Comparison of ENCODE assay signal across 17 cellular contexts in the genomic region with DNA sequence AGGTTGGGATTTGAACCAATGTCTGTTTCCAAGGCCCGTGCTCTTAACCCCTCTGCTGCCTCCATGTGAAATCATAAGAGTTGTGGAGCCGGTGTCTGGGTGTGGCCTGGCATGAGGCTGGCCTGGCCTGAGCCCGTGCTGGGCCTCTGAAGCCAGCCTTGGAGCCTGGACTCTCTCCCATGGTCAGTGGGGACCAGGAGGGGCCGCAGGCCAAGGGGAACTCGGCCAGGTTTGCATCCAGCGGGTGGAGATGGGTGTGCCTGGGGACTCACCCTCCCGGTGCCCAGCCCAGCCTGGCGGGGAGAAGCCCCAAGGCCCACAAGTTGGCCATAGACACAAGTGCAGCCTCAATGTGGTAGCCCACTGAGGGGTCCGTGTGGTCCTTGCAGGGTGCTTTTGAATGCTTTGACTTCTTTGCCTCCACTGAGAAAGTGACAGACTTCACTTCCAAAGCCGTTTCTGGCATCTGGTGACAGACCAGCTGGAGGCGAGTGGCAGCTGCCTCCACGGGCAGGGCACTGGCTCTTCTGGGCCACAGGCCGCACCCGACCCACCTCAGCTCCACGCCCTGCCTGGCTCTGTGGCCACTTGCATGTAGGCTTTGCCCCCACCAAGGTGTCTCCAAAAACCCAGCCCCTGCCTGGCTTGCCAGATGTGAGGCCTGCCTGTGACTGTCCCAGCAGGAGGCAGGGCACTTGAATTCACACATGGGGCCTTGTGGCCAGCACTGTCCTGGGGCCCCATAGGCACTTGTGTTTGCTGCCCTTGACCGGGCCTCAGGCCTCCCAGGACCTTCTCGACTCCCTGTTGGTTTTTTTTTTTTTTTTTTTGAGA. TPM values are rescaled to one million over a fixed set of nuclear protein-coding genes. Genes with fewer than 3 reads are reported as not detected.
"Had no signal": no experiment of that assay in that cellular context is flagged by ENCODE, and none has a peak within 500 bp of the region (broad histone marks: within the 10 kb centered on the region; RNA-seq: fewer than 3 reads in every experiment).

No MANE protein-coding gene starts in this region.

- H2AFZ ChIP-seq: neural progenitor cell, parathyroid adenoma had no signal

- H3K9me3 Mint-ChIP-seq: activated T-cell treated with anti-CD3 and anti-CD28 coated beads, Interleukin-2, amount 50 U/mL, for 4 hours; central memory CD8-positive, alpha-beta T cell; dendritic cell treated with granulocyte-macrophage colony-stimulating factor and Interleukin-4, amounts not matched to agents 40 ng/mL and 50 ng/mL, for 4 days; effector memory CD8-positive, alpha-beta T cell; immature natural killer cell; memory B cell; neural progenitor cell; stimulated activated memory B cell treated with anti-CD40 and anti-IgM and Interleukin-4, amounts not matched to agents 10 μg/mL and 1 μg/mL and 100 μg/mL, for 72 hours had no signal

- DNase-seq: activated CD4-positive, alpha-beta T cell treated with anti-CD3 and anti-CD28 coated beads, Interleukin-2, amount 50 U/mL, for 48 hours; activated CD4-positive, CD25-positive, alpha-beta regulatory T cell treated with anti-CD3 and anti-CD28 coated beads, Interleukin-2, amount 50 U/mL, for 72 hours; activated naive CD4-positive, alpha-beta T cell; activated T-cell treated with anti-CD3 and anti-CD28 coated beads, Interleukin-2, amount 50 U/mL, for 4 hours; effector memory CD8-positive, alpha-beta T cell; immature natural killer cell; T-helper 2 cell; tibial artery had no signal

- H3K9me3 ChIP-seq: tibial artery had no signal

- H3K27ac ChIP-seq: neural progenitor cell, parathyroid adenoma, tibial artery had no signal

- H3K4me3 ChIP-seq: neural progenitor cell, tibial artery had no signal

- ATAC-seq: activated T-cell treated with anti-CD3 and anti-CD28 coated beads, Interleukin-2, amount 50 U/mL, for 4 hours; effector memory CD8-positive, alpha-beta T cell; stimulated activated memory B cell treated with anti-CD40 and anti-IgM and Interleukin-4, amounts not matched to agents 10 μg/mL and 1 μg/mL and 100 μg/mL, for 72 hours had no signal

- H3K27ac Mint-ChIP-seq: dendritic cell treated with granulocyte-macrophage colony-stimulating factor and Interleukin-4, amounts not matched to agents 40 ng/mL and 50 ng/mL, for 4 days; effector memory CD8-positive, alpha-beta T cell; immature natural killer cell; memory B cell; neural progenitor cell; stimulated activated memory B cell treated with anti-CD40 and anti-IgM and Interleukin-4, amounts not matched to agents 10 μg/mL and 1 μg/mL and 100 μg/mL, for 72 hours had no signal

- H3K27me3 ChIP-seq: neural progenitor cell, tibial artery had no signal

- H3K36me3 ChIP-seq: neural progenitor cell had no signal

- H3K4me1 Mint-ChIP-seq: central memory CD8-positive, alpha-beta T cell; immature natural killer cell; memory B cell; stimulated activated memory B cell treated with anti-CD40 and anti-IgM and Interleukin-4, amounts not matched to agents 10 μg/mL and 1 μg/mL and 100 μg/mL, for 72 hours had no signal

- H3K4me2 ChIP-seq: neural progenitor cell had no signal

- H3K4me3 Mint-ChIP-seq: activated T-cell treated with anti-CD3 and anti-CD28 coated beads, Interleukin-2, amount 50 U/mL, for 4 hours; central memory CD8-positive, alpha-beta T cell; dendritic cell treated with granulocyte-macrophage colony-stimulating factor and Interleukin-4, amounts not matched to agents 40 ng/mL and 50 ng/mL, for 4 days; effector memory CD8-positive, alpha-beta T cell; immature natural killer cell; memory B cell; neural progenitor cell; stimulated activated memory B cell treated with anti-CD40 and anti-IgM and Interleukin-4, amounts not matched to agents 10 μg/mL and 1 μg/mL and 100 μg/mL, for 72 hours had no signal

- H3K27me3 Mint-ChIP-seq: central memory CD8-positive, alpha-beta T cell; dendritic cell treated with granulocyte-macrophage colony-stimulating factor and Interleukin-4, amounts not matched to agents 40 ng/mL and 50 ng/mL, for 4 days; effector memory CD8-positive, alpha-beta T cell; memory B cell; stimulated activated memory B cell treated with anti-CD40 and anti-IgM and Interleukin-4, amounts not matched to agents 10 μg/mL and 1 μg/mL and 100 μg/mL, for 72 hours had no signal

RNA-seq across cellular contexts. Expression of a gene that starts 26.1 kb away (rescaled TPM):
- total RNA-seq: activated T-cell treated with anti-CD3 and anti-CD28 coated beads, Interleukin-2, amount 50 U/mL, for 4 hours; fibroblast of villous mesenchyme had no signal
- polyA plus RNA-seq: immature natural killer cell had no signal

RNA-seq across cellular contexts. Expression of a gene that starts 33.4 kb away (rescaled TPM):
- total RNA-seq: epithelial cell of proximal tubule, fibroblast of villous mesenchyme, renal cortical epithelial cell had no signal
- polyA plus RNA-seq: immature natural killer cell had no signal
